Comparison of ENCODE assay signal across 15 cellular contexts in the genomic region with DNA sequence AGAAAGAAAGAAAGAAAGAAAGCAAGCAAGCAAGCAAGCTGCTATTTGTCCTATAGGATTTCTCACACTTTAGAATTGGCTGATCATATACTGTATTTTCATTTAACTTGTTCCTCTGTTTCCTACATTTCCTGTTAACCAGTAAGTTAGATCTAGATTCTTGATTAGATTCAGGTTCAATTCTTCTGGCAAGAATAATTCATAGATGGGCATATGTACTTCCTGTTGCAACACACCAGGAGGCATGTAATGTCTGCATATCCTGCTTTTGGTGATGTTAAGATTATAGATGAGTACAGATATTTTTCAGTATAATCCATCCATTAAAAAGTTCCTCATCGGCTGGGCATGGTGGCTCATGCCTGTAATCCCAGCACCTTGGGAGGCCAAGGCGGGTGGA. TPM values are rescaled to one million over a fixed set of nuclear protein-coding genes. Genes with fewer than 3 reads are reported as not detected.
DNase-seq lines count a peak whose midpoint lies in the region; ATAC-seq and TF ChIP-seq lines count a peak whose summit lies in the region.
"Had no signal": no experiment of that assay in that cellular context is flagged by ENCODE, and none has a peak within 500 bp of the region (broad histone marks: within the 10 kb centered on the region; RNA-seq: fewer than 3 reads in every experiment).

No MANE protein-coding gene starts in this region.

- no peaks in the 10 kb centered on the region for H3K4me1 Mint-ChIP-seq in glutamatergic neuron (ENCODE audit: low read depth, unreplicated experiment)
- peaks cover 8% of the 10 kb centered on the region for H3K4me1 Mint-ChIP-seq in CD8-positive, alpha-beta T cell (ENCODE audit: low read depth)

- ATAC-seq in CD8-positive, alpha-beta T cell = no peak
- no peak for ATAC-seq in HG03045 (IDR thresholded peaks at IDR 0.05; ENCODE audit: unreplicated experiment)
- ATAC-seq: GM23338 had no signal

- H3K9me3 ChIP-seq in CD8-positive, alpha-beta T cell (ENCODE audit: low read length) = no peaks in the 10 kb centered on the region
- H3K9me3 ChIP-seq: Peyer's patch had no signal

- TF ChIP-seq CTCF in RWPE1 (conservative IDR thresholded peaks at IDR 0.05; ENCODE audit: low read depth) = no peak
- TF ChIP-seq CTCF in glutamatergic neuron (IDR thresholded peaks at IDR 0.05; ENCODE audit: partially characterized antibody, unreplicated experiment) = no peak
- no peak for TF ChIP-seq CTCF in CD8-positive, alpha-beta T cell (IDR thresholded peaks at IDR 0.05)

- H3K4me1 ChIP-seq in CD8-positive, alpha-beta T cell (ENCODE audit: insufficient read depth, low read length) = no peaks in the 10 kb centered on the region
- H3K4me1 ChIP-seq: Peyer's patch had no signal

- no peaks in the 10 kb centered on the region for H3K36me3 ChIP-seq in CD8-positive, alpha-beta T cell (ENCODE audit: insufficient read depth, low read length)
- H3K36me3 ChIP-seq: Peyer's patch had no signal

- DNase-seq in AML-193 (lab: John Stamatoyannopoulos, UW) (peak; percentile 25 to 50), RWPE1 (ENCODE audit: low spot score) (no peak), epithelial cell of prostate (ENCODE audit: low read depth, low spot score) (no peak), glutamatergic neuron (no peak), GDM1 (lab: John Stamatoyannopoulos, UW) (no peak)
- DNase-seq in Jurkat, Clone E6-1 (ENCODE audit: low read depth, low spot score) = peak; percentile 41
- no peak for DNase-seq in CD8-positive, alpha-beta T cell
- DNase-seq: Calu3; CD4-positive, CD25-positive, alpha-beta regulatory T cell; Karpas-422; NCI-H1048; Peyer's patch; SIG-M5 had no signal

- H3K27me3 ChIP-seq in CD8-positive, alpha-beta T cell (ENCODE audit: insufficient read depth, low read length) = no peaks in the 10 kb centered on the region
- H3K27me3 ChIP-seq: Peyer's patch had no signal

- peaks cover 5% of the 10 kb centered on the region for H3K9me3 Mint-ChIP-seq in glutamatergic neuron (ENCODE audit: unreplicated experiment)
- no peaks in the 10 kb centered on the region for H3K9me3 Mint-ChIP-seq in CD8-positive, alpha-beta T cell
- H3K9me3 Mint-ChIP-seq: CD4-positive, CD25-positive, alpha-beta regulatory T cell; GM23338 had no signal

- no peak overlapping the region for H3K4me3 Mint-ChIP-seq in glutamatergic neuron (ENCODE audit: unreplicated experiment)
- H3K4me3 Mint-ChIP-seq in CD8-positive, alpha-beta T cell = no peak overlapping the region
- H3K4me3 Mint-ChIP-seq: CD4-positive, CD25-positive, alpha-beta regulatory T cell; GM23338 had no signal

- intact Hi-C loops in CD8-positive, alpha-beta T cell (cut with DNase I, micrococcal nuclease) = no loop called here

- no peak overlapping the region for H3K4me3 ChIP-seq in Jurkat, Clone E6-1 (ENCODE audit: low read length)
- no peak overlapping the region for H3K4me3 ChIP-seq in CD8-positive, alpha-beta T cell (ENCODE audit: low read depth, low read length)
- H3K4me3 ChIP-seq: GM23338, Peyer's patch had no signal

- no peaks in the 10 kb centered on the region for H3K27me3 Mint-ChIP-seq in glutamatergic neuron (ENCODE audit: unreplicated experiment)
- H3K27me3 Mint-ChIP-seq in CD8-positive, alpha-beta T cell (ENCODE audit: low read depth) = no peaks in the 10 kb centered on the region
- H3K27me3 Mint-ChIP-seq: CD4-positive, CD25-positive, alpha-beta regulatory T cell had no signal

- no peaks in the 10 kb centered on the region for H3K36me3 Mint-ChIP-seq in glutamatergic neuron (ENCODE audit: unreplicated experiment)
- H3K36me3 Mint-ChIP-seq in CD8-positive, alpha-beta T cell = no peaks in the 10 kb centered on the region
- H3K36me3 Mint-ChIP-seq: CD4-positive, CD25-positive, alpha-beta regulatory T cell had no signal

- CTCF ChIA-PET in RWPE1 (lab: Yijun Ruan, JAX) = no interaction called here
- CTCF ChIA-PET in CD8-positive, alpha-beta T cell (lab: Charles Lee) = interaction anchor here (0.9 to 1.2 kb wide), 3 partner anchors 7 to 383 kb away, joined by 3 to 4 read pairs (median 4); no protein-coding TSS in a partner anchor

- H3K27ac Mint-ChIP-seq in glutamatergic neuron (ENCODE audit: unreplicated experiment) = no peak overlapping the region
- no peak overlapping the region for H3K27ac Mint-ChIP-seq in CD8-positive, alpha-beta T cell
- H3K27ac Mint-ChIP-seq: CD4-positive, CD25-positive, alpha-beta regulatory T cell; GM23338 had no signal

- H3K27ac ChIP-seq in RWPE1 = peak overlapping the region; percentile 60
- peak overlapping the region; percentile 43 for H3K27ac ChIP-seq in epithelial cell of prostate
- H3K27ac ChIP-seq in CD8-positive, alpha-beta T cell (ENCODE audit: low read depth, low read length) = no peak overlapping the region
- H3K27ac ChIP-seq: Peyer's patch had no signal

- POLR2A ChIA-PET in RWPE1 (lab: Yijun Ruan, JAX; ENCODE audit: low non-redundant PET) = no interaction called here
- POLR2A ChIA-PET in CD8-positive, alpha-beta T cell (lab: Charles Lee) = no interaction called here

RNA-seq across cellular contexts. Expression of a gene that starts 10.8 kb away (rescaled TPM):
- 12.5 TPM for polyA plus RNA-seq in Jurkat, Clone E6-1 (2012; ENCODE audit: insufficient read depth, insufficient read length)
- total RNA-seq in glutamatergic neuron (ENCODE audit: unreplicated experiment) = 4.2 TPM
- 1 to 10 TPM; 2.9 to 3.8 TPM for total RNA-seq in CD8-positive, alpha-beta T cell

RNA-seq across cellular contexts. Expression of a gene that starts 48.0 kb away (rescaled TPM):
- 781 TPM for polyA plus RNA-seq in Jurkat, Clone E6-1 (2012; ENCODE audit: insufficient read depth, insufficient read length)
- total RNA-seq in glutamatergic neuron (ENCODE audit: unreplicated experiment) = 763 TPM
- 100 to 1,000 TPM; 668 to 674 TPM for total RNA-seq in CD8-positive, alpha-beta T cell

RNA-seq across cellular contexts. Expression of a gene that starts 48.6 kb away (rescaled TPM):
- polyA plus RNA-seq in Jurkat, Clone E6-1 (2012; ENCODE audit: insufficient read depth, insufficient read length) = 22.5 TPM
- total RNA-seq in glutamatergic neuron (ENCODE audit: unreplicated experiment) = 24.2 TPM
- 1 to 10 TPM in 1 of 2 experiments, under 1 TPM in 1; 0.35 to 1.1 TPM for total RNA-seq in CD8-positive, alpha-beta T cell

Comparison
In these comparisons a context has a peak if more than half of its experiments do, and no peak if none do; other contexts are left out.
1. DNase-seq: peak in AML-193 (2 of 2) and Jurkat, Clone E6-1 (single experiment); none in RWPE1 (single experiment), epithelial cell of prostate (single experiment), glutamatergic neuron (single experiment), CD8-positive, alpha-beta T cell (0 of 7) and GDM1 (single experiment).
2. RNA of a gene that starts 48.6 kb away (total RNA-seq): 24.2 TPM in glutamatergic neuron (single experiment); 0.35 to 1.1 TPM in CD8-positive, alpha-beta T cell; every median in the first group is over 10 times any median in the second.